1 cellular context compared by ENCODE assay signal in genomic region chr11:46247664-46248063, GRCh38.
TF ChIP-seq lines count a peak whose summit lies in the region.

No MANE protein-coding gene starts in this region.

TF ChIP-seq in GM23338, 12 proteins besides CTCF, POLR2A, EP300 and RAD21 (continued from another document):
- TF ChIP-seq ZNF462 (CRISPR knock-in tag; IDR thresholded peaks at IDR 0.05) (no peak), ETS1 (IDR thresholded peaks at IDR 0.05) (no peak), ZNF331 (CRISPR knock-in tag; IDR thresholded peaks at IDR 0.05; ENCODE audit: low read depth) (no peak), POLR2AphosphoS5 (IDR thresholded peaks at IDR 0.05; ENCODE audit: low read depth) (no peak), ZNF114 (CRISPR knock-in tag; IDR thresholded peaks at IDR 0.05) (no peak), EZH2phosphoT487 (IDR thresholded peaks at IDR 0.05; ENCODE audit: unreplicated experiment) (no peak), JUNB (IDR thresholded peaks at IDR 0.05; ENCODE audit: unreplicated experiment) (no peak)
